In the genomic region with DNA sequence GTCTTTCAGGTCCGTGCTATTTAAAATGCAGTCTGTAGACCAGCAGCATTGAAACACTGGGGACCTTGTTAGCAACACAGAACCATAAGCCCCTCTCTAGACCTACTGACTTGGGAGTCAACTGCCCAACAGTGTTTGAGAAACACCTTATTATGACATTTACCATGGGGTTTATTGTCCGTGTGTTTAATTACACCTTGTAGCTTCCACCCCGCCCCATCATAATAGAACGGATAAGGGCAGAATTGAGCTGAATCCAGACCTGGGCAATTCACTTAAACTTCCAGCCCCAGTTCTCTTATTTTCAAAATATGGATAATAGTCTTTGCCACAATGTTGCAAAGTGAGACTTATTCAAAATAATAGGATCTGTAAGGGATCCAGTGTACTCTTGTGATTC, we compare ENCODE assay signal across 20 cellular contexts. TPM values are rescaled to one million over a fixed set of nuclear protein-coding genes. Genes with fewer than 3 reads are reported as not detected.
DNase-seq lines count a peak whose midpoint lies in the region; ATAC-seq, FAIRE-seq and TF ChIP-seq lines count a peak whose summit lies in the region.
"Had no signal": no experiment of that assay in that cellular context is flagged by ENCODE, and none has a peak within 500 bp of the region (broad histone marks: within the 10 kb centered on the region; RNA-seq: fewer than 3 reads in every experiment).

No MANE protein-coding gene starts in this region.

- peaks cover 0 to 3% (median 0%) of the 10 kb centered on the region in 7 donors for H3K9me3 Mint-ChIP-seq in CD4-positive, CD25-positive, alpha-beta regulatory T cell

- WGBS in mesendoderm (ENCODE audit: extremely low coverage, insufficient coverage, low lambda C conversion rate), result no CpG with 5 or more reads among the region's 4 CpGs
- 83 to 90% methylated on average over 3 to 4 of the region's 4 CpGs for WGBS in upper lobe of left lung, 2 donors

- FAIRE-seq in GM19239 (lab: Jason Lieb, UNC), result peak; percentile 49
- FAIRE-seq: A204.1, D721Med, G401.6, GM12891 had no signal

- no peak overlapping the region for H2BK5ac ChIP-seq in mesendoderm (ENCODE audit: low read length)

- H3K56ac ChIP-seq in mesendoderm (ENCODE audit: low read length), result no peak overlapping the region

- no peaks in the 10 kb centered on the region for H3K36me3 ChIP-seq in CD4-positive, CD25-positive, alpha-beta regulatory T cell (ENCODE audit: control insufficient read depth, insufficient read depth, low read length)
- H3K36me3 ChIP-seq in mesendoderm (ENCODE audit: control insufficient read depth, insufficient read depth, low read length) (no peaks in the 10 kb centered on the region), upper lobe of left lung (no peaks in the 10 kb centered on the region)
- H3K36me3 ChIP-seq: HAP-1 had no signal

- H3K27ac Mint-ChIP-seq in CD4-positive, CD25-positive, alpha-beta regulatory T cell, result no peak overlapping the region
- H3K27ac Mint-ChIP-seq: B cell; CD4-positive, alpha-beta memory T cell had no signal

- H3K9ac ChIP-seq in mesendoderm (ENCODE audit: low read length), result no peak overlapping the region

- H4K5ac ChIP-seq in mesendoderm (ENCODE audit: low read length), result no peak overlapping the region

- no peaks in the 10 kb centered on the region for H3K27me3 Mint-ChIP-seq in CD4-positive, CD25-positive, alpha-beta regulatory T cell
- H3K27me3 Mint-ChIP-seq: B cell had no signal

- no peak for ATAC-seq in CD4-positive, CD25-positive, alpha-beta regulatory T cell (ENCODE audit: low read depth in 2 of 2)
- ATAC-seq in upper lobe of left lung (ENCODE audit: low FRiP score in 2 of 2), result no peak

- no peak overlapping the region for H3K27ac ChIP-seq in CD4-positive, CD25-positive, alpha-beta regulatory T cell (ENCODE audit: insufficient read depth, low read length, poor library complexity, severe bottlenecking)
- no peak overlapping the region for H3K27ac ChIP-seq in mesendoderm (ENCODE audit: low read depth, low read length)
- H3K27ac ChIP-seq in upper lobe of left lung, result no peak overlapping the region

- H3K4me1 Mint-ChIP-seq in CD4-positive, CD25-positive, alpha-beta regulatory T cell, result peaks cover 3 to 25% (median 14%) of the 10 kb centered on the region in 4 donors
- H3K4me1 Mint-ChIP-seq: B cell; CD4-positive, alpha-beta memory T cell had no signal

- H3K4ac ChIP-seq in mesendoderm (ENCODE audit: low read depth, low read length), result no peak overlapping the region

- H3K18ac ChIP-seq in mesendoderm (ENCODE audit: low read length), result peak overlapping the region; percentile 39

- no peak for TF ChIP-seq POLR2A in upper lobe of left lung (IDR thresholded peaks at IDR 0.05)

- H3K36me3 Mint-ChIP-seq in CD4-positive, CD25-positive, alpha-beta regulatory T cell, result no peaks in the 10 kb centered on the region
- H3K36me3 Mint-ChIP-seq: CD4-positive, alpha-beta memory T cell had no signal

- no peak overlapping the region for H4K8ac ChIP-seq in mesendoderm (ENCODE audit: low read depth, low read length)

- H3K23ac ChIP-seq in mesendoderm (ENCODE audit: low read length), result no peak overlapping the region

- H2BK120ac ChIP-seq in mesendoderm (ENCODE audit: low read depth, low read length), result no peak overlapping the region

- H3K27me3 ChIP-seq in CD4-positive, CD25-positive, alpha-beta regulatory T cell (ENCODE audit: control insufficient read depth, insufficient read depth, low read length), result no peaks in the 10 kb centered on the region
- H3K27me3 ChIP-seq in mesendoderm (ENCODE audit: insufficient read depth, low read length, poor library complexity), result no peaks in the 10 kb centered on the region
- H3K27me3 ChIP-seq in upper lobe of left lung, result no peaks in the 10 kb centered on the region

- H3K4me3 ChIP-seq in CD4-positive, CD25-positive, alpha-beta regulatory T cell (ENCODE audit: low read depth, low read length), result peak overlapping the region; percentile 15
- no peak overlapping the region for H3K4me3 ChIP-seq in mesendoderm (ENCODE audit: low read length)
- no peak overlapping the region for H3K4me3 ChIP-seq in upper lobe of left lung
- H3K4me3 ChIP-seq: HAP-1 had no signal

- no peaks in the 10 kb centered on the region for H3K9me3 ChIP-seq in CD4-positive, CD25-positive, alpha-beta regulatory T cell (ENCODE audit: control insufficient read depth in 2 of 2, low read length in 2 of 2)
- peaks cover 0 to 5% (median 0%) of the 10 kb centered on the region in 4 donors for H3K9me3 ChIP-seq in upper lobe of left lung
- H3K9me3 ChIP-seq: HAP-1 had no signal

- no peak for DNase-seq in CD4-positive, CD25-positive, alpha-beta regulatory T cell
- DNase-seq in GM19239 (ENCODE audit: insufficient read length, low spot score), result no peak
- peak; percentile 89 for DNase-seq in NCI-H748 (lab: John Stamatoyannopoulos, UW; ENCODE audit: unreplicated experiment)
- DNase-seq in mesendoderm, result no peak
- DNase-seq in inferior parietal cortex (ENCODE audit: extremely low spot score), result no peak
- DNase-seq in upper lobe of left lung, result no peak
- no peak for DNase-seq in KG1 (lab: John Stamatoyannopoulos, UW)
- DNase-seq: C1 segment of cervical spinal cord; CD4-positive, alpha-beta memory T cell; DMS153; DMS79 treated with DMSO at 0.1 percent for 48 hours; EL; GOT3 had no signal

- H3K79me1 ChIP-seq in mesendoderm (ENCODE audit: low read length), result no peaks in the 10 kb centered on the region

- H3K4me1 ChIP-seq in CD4-positive, CD25-positive, alpha-beta regulatory T cell (ENCODE audit: control insufficient read depth, insufficient read depth, low read length, poor library complexity, severe bottlenecking), result peaks cover 8% of the 10 kb centered on the region
- H3K4me1 ChIP-seq in mesendoderm (ENCODE audit: control insufficient read depth, low read depth, low read length) (no peaks in the 10 kb centered on the region), upper lobe of left lung (no peaks in the 10 kb centered on the region)
- H3K4me1 ChIP-seq: HAP-1 had no signal

- no peak overlapping the region for H3K4me2 ChIP-seq in mesendoderm (ENCODE audit: low read length)

- H3K4me3 Mint-ChIP-seq in CD4-positive, CD25-positive, alpha-beta regulatory T cell, result no peak overlapping the region
- H3K4me3 Mint-ChIP-seq: B cell; CD4-positive, alpha-beta memory T cell had no signal

- H2AK5ac ChIP-seq in mesendoderm (ENCODE audit: low read length), result no peak overlapping the region

- TF ChIP-seq CTCF in upper lobe of left lung (IDR thresholded peaks at IDR 0.05), result no peak

- no peak for TF ChIP-seq EP300 in upper lobe of left lung (IDR thresholded peaks at IDR 0.05)

- no peaks in the 10 kb centered on the region for H3K79me2 ChIP-seq in mesendoderm (ENCODE audit: control insufficient read depth, insufficient read depth, low read length)

- H2BK15ac ChIP-seq in mesendoderm (replicated peaks; ENCODE audit: low read depth), result no peak overlapping the region

RNA-seq across cellular contexts. Expression of gene CLNK, which starts 30.6 kb away (rescaled TPM):
- total RNA-seq in CD4-positive, CD25-positive, alpha-beta regulatory T cell, result 0.67 TPM
- polyA plus RNA-seq in CD4-positive, CD25-positive, alpha-beta regulatory T cell, result 1 to 10 TPM; 1.8 to 4.5 (median 2.5) TPM
- not detected for polyA plus RNA-seq in mesendoderm (2013, experiment 1 of 2)
- not detected for polyA plus RNA-seq in mesendoderm (2013, experiment 2 of 2)
- under 1 TPM in 3 of 6 donors, not detected in 3; 0.14 to 0.69 (median 0.20) TPM for total RNA-seq in upper lobe of left lung
- total RNA-seq: HT-29 had no signal
- polyA plus RNA-seq: CD4-positive, alpha-beta memory T cell had no signal
